ENCODE assay signal across 1 cellular context in the genomic region with DNA sequence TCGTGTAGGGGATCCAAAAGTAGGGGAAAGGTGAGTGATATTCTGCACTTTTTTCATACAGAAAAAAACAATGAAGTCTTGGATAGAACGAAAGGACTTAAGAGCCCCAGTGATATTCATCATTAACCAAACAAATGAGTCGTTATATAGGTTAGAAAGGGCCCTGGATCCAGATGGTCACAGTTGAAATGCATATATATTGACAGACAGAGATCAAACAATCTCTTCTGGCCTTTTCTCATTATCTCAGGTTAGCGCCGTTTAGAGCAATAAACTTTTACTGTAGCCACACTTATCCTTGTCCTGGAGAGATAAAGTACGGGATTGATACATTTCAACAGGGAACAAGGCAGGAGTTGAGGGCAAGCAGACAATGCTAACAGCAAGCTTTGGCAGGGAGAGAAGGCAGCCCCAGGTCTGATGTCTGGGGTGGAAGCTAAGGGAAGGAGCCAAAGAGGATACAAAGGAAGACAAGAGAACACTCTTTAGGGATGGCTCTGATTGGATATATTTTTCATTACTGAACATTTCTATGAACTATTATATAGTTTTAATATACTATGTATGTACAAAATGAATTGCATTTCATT.
TF ChIP-seq lines count a peak whose summit lies in the region.

No MANE protein-coding gene starts in this region.

TF ChIP-seq in HEK293, 187 proteins besides CTCF, POLR2A, EP300 and RAD21 (continued from another document):
- TF ChIP-seq, protein P1, sequence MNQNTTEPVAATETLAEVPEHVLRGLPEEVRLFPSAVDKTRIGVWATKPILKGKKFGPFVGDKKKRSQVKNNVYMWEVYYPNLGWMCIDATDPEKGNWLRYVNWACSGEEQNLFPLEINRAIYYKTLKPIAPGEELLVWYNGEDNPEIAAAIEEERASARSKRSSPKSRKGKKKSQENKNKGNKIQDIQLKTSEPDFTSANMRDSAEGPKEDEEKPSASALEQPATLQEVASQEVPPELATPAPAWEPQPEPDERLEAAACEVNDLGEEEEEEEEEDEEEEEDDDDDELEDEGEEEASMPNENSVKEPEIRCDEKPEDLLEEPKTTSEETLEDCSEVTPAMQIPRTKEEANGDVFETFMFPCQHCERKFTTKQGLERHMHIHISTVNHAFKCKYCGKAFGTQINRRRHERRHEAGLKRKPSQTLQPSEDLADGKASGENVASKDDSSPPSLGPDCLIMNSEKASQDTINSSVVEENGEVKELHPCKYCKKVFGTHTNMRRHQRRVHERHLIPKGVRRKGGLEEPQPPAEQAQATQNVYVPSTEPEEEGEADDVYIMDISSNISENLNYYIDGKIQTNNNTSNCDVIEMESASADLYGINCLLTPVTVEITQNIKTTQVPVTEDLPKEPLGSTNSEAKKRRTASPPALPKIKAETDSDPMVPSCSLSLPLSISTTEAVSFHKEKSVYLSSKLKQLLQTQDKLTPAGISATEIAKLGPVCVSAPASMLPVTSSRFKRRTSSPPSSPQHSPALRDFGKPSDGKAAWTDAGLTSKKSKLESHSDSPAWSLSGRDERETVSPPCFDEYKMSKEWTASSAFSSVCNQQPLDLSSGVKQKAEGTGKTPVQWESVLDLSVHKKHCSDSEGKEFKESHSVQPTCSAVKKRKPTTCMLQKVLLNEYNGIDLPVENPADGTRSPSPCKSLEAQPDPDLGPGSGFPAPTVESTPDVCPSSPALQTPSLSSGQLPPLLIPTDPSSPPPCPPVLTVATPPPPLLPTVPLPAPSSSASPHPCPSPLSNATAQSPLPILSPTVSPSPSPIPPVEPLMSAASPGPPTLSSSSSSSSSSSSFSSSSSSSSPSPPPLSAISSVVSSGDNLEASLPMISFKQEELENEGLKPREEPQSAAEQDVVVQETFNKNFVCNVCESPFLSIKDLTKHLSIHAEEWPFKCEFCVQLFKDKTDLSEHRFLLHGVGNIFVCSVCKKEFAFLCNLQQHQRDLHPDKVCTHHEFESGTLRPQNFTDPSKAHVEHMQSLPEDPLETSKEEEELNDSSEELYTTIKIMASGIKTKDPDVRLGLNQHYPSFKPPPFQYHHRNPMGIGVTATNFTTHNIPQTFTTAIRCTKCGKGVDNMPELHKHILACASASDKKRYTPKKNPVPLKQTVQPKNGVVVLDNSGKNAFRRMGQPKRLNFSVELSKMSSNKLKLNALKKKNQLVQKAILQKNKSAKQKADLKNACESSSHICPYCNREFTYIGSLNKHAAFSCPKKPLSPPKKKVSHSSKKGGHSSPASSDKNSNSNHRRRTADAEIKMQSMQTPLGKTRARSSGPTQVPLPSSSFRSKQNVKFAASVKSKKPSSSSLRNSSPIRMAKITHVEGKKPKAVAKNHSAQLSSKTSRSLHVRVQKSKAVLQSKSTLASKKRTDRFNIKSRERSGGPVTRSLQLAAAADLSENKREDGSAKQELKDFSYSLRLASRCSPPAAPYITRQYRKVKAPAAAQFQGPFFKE (tag by site-specific recombination; IDR thresholded peaks at IDR 0.05; ENCODE audit: borderline replicate concordance), result no peak
- TF ChIP-seq ZNF558 (tag by site-specific recombination; IDR thresholded peaks at IDR 0.05), result no peak
- peak; percentile 75; the same call in 1 of the 2 replicates for TF ChIP-seq TCF7L2 (IDR thresholded peaks at IDR 0.05; ENCODE audit: borderline replicate concordance, low read depth, low read length)
- no peak for TF ChIP-seq GLI4 (tag by site-specific recombination; IDR thresholded peaks at IDR 0.05)
- TF ChIP-seq BCL11A (tag by site-specific recombination; IDR thresholded peaks at IDR 0.05; ENCODE audit: low read depth), result no peak
- peak; percentile 67; the same call in 1 of the 2 replicates for TF ChIP-seq ZNF843 (tag by site-specific recombination; IDR thresholded peaks at IDR 0.05)
- no peak for TF ChIP-seq ZBTB48 (tag by site-specific recombination; IDR thresholded peaks at IDR 0.05)
- no peak for TF ChIP-seq ZNF391 (tag by site-specific recombination; IDR thresholded peaks at IDR 0.05; ENCODE audit: borderline replicate concordance, low read depth)
- no peak for TF ChIP-seq ZBTB17 (tag by site-specific recombination; IDR thresholded peaks at IDR 0.05)
- no peak for TF ChIP-seq ZSCAN16 (tag by site-specific recombination; IDR thresholded peaks at IDR 0.05)
- peak; percentile 53; the same call in 1 of the 2 replicates for TF ChIP-seq FEZF1 (tag by site-specific recombination; IDR thresholded peaks at IDR 0.05)
- 0 out of 2 replicates have a peak, but pooled peaks have one; percentile 2 for TF ChIP-seq ZNF654 (tag by site-specific recombination; IDR thresholded peaks at IDR 0.05; ENCODE audit: low read depth)
- TF ChIP-seq ZNF114 (tag by site-specific recombination; IDR thresholded peaks at IDR 0.05), result no peak
- TF ChIP-seq, protein P2, sequence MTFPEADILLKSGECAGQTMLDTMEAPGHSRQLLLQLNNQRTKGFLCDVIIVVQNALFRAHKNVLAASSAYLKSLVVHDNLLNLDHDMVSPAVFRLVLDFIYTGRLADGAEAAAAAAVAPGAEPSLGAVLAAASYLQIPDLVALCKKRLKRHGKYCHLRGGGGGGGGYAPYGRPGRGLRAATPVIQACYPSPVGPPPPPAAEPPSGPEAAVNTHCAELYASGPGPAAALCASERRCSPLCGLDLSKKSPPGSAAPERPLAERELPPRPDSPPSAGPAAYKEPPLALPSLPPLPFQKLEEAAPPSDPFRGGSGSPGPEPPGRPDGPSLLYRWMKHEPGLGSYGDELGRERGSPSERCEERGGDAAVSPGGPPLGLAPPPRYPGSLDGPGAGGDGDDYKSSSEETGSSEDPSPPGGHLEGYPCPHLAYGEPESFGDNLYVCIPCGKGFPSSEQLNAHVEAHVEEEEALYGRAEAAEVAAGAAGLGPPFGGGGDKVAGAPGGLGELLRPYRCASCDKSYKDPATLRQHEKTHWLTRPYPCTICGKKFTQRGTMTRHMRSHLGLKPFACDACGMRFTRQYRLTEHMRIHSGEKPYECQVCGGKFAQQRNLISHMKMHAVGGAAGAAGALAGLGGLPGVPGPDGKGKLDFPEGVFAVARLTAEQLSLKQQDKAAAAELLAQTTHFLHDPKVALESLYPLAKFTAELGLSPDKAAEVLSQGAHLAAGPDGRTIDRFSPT (tag by site-specific recombination; IDR thresholded peaks at IDR 0.05), result no peak
- no peak for TF ChIP-seq ZNF791 (tag by site-specific recombination; IDR thresholded peaks at IDR 0.05)
- no peak for TF ChIP-seq SCRT2 (tag by site-specific recombination; IDR thresholded peaks at IDR 0.05)
- TF ChIP-seq, protein P3, sequence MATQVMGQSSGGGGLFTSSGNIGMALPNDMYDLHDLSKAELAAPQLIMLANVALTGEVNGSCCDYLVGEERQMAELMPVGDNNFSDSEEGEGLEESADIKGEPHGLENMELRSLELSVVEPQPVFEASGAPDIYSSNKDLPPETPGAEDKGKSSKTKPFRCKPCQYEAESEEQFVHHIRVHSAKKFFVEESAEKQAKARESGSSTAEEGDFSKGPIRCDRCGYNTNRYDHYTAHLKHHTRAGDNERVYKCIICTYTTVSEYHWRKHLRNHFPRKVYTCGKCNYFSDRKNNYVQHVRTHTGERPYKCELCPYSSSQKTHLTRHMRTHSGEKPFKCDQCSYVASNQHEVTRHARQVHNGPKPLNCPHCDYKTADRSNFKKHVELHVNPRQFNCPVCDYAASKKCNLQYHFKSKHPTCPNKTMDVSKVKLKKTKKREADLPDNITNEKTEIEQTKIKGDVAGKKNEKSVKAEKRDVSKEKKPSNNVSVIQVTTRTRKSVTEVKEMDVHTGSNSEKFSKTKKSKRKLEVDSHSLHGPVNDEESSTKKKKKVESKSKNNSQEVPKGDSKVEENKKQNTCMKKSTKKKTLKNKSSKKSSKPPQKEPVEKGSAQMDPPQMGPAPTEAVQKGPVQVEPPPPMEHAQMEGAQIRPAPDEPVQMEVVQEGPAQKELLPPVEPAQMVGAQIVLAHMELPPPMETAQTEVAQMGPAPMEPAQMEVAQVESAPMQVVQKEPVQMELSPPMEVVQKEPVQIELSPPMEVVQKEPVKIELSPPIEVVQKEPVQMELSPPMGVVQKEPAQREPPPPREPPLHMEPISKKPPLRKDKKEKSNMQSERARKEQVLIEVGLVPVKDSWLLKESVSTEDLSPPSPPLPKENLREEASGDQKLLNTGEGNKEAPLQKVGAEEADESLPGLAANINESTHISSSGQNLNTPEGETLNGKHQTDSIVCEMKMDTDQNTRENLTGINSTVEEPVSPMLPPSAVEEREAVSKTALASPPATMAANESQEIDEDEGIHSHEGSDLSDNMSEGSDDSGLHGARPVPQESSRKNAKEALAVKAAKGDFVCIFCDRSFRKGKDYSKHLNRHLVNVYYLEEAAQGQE (tag by site-specific recombination; IDR thresholded peaks at IDR 0.05), result no peak
